In the genomic region with DNA sequence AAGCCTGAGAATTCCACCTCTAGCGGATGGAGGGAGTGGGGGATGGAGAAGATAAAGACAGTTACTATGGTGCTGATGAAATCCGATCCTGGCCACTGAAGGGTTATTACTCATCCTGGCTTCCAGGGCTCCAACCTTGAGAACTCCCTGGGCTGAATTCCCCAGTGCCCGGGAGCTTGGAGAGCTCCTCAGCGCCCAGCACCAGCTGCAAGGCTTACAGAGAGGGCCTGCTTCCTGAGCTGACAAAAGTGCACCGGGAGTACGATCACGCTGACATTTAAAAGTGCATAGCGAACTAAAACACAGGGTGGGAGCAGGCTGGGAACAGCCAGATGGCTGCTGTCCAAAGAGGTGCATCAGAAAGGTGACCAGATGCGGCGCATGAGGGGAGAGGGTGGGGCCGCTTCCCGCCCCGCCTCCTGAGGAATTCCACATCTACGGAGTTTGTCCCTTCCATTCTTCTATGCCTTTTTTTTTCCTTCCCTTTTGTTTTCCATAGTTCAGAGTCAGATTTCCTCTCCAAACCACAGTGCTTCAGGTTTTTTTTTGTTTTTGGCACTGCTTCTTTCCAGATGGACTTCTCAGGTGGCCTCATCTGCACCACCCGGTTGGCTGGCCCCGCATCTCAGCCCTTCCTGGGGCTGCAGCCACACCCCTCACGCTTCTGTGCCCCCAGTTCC, we compare ENCODE assay signal across 9 cellular contexts.
DNase-seq lines count a peak whose midpoint lies in the region; ATAC-seq and TF ChIP-seq lines count a peak whose summit lies in the region.
"Had no signal": no experiment of that assay in that cellular context is flagged by ENCODE, and none has a peak within 500 bp of the region (broad histone marks: within the 10 kb centered on the region; RNA-seq: fewer than 3 reads in every experiment).

No MANE protein-coding gene starts in this region.

- no peaks in the 10 kb centered on the region for H3K9me3 Mint-ChIP-seq in stimulated activated memory B cell treated with anti-CD40 and anti-IgM and Interleukin-4, amounts not matched to agents 10 μg/mL and 1 μg/mL and 100 μg/mL, for 72 hours

- no peak overlapping the region for H3K4me3 Mint-ChIP-seq in stimulated activated memory B cell treated with anti-CD40 and anti-IgM and Interleukin-4, amounts not matched to agents 10 μg/mL and 1 μg/mL and 100 μg/mL, for 72 hours

- H3K27ac ChIP-seq in iPS DF 6.9 (ENCODE audit: low read length), result peak overlapping the region; percentile 7
- H3K27ac ChIP-seq: tibial artery had no signal

- H3K4me1 ChIP-seq in BE2C (peaks cover 10% of the 10 kb centered on the region), iPS DF 6.9 (ENCODE audit: control insufficient read depth, insufficient read depth, low read length) (peaks cover 9% of the 10 kb centered on the region; the same call in 1 of the 2 replicates)
- H3K4me1 ChIP-seq: tibial artery had no signal

- no peaks in the 10 kb centered on the region for H3K9me3 ChIP-seq in BE2C
- H3K9me3 ChIP-seq in iPS DF 6.9 (ENCODE audit: control insufficient read depth, insufficient read depth, low read length), result no peaks in the 10 kb centered on the region
- H3K9me3 ChIP-seq: tibial artery had no signal

- H3K27me3 ChIP-seq in BE2C (no peaks in the 10 kb centered on the region), iPS DF 6.9 (ENCODE audit: control insufficient read depth, insufficient read depth, low read length) (no peaks in the 10 kb centered on the region)
- H3K27me3 ChIP-seq: tibial artery had no signal

- peak overlapping the region; percentile 65 for H3K27ac Mint-ChIP-seq in stimulated activated memory B cell treated with anti-CD40 and anti-IgM and Interleukin-4, amounts not matched to agents 10 μg/mL and 1 μg/mL and 100 μg/mL, for 72 hours

- POLR2A ChIA-PET in GM10248 (lab: Yijun Ruan, JAX), result no interaction called here

- H3K27me3 Mint-ChIP-seq in stimulated activated memory B cell treated with anti-CD40 and anti-IgM and Interleukin-4, amounts not matched to agents 10 μg/mL and 1 μg/mL and 100 μg/mL, for 72 hours, result peaks cover 49% of the 10 kb centered on the region

- H3K36me3 Mint-ChIP-seq in stimulated activated memory B cell treated with anti-CD40 and anti-IgM and Interleukin-4, amounts not matched to agents 10 μg/mL and 1 μg/mL and 100 μg/mL, for 72 hours, result no peaks in the 10 kb centered on the region

- no peak for ATAC-seq in stimulated activated memory B cell treated with anti-CD40 and anti-IgM and Interleukin-4, amounts not matched to agents 10 μg/mL and 1 μg/mL and 100 μg/mL, for 72 hours

- TF ChIP-seq CTCF in BE2C (IDR thresholded peaks at IDR 0.05; ENCODE audit: low read depth, low read length) (no peak), GM10248 (IDR thresholded peaks at IDR 0.05; ENCODE audit: control extremely low read depth, extremely low read depth, low read depth, missing control alignments) (no peak)

- CTCF ChIA-PET in GM10248 (lab: Yijun Ruan, JAX), result no interaction called here

- H3K4me3 ChIP-seq in BE2C (ENCODE audit: low read depth, low read length), result peak overlapping the region; percentile 40
- no peak overlapping the region; the same call in 1 of the 2 replicates for H3K4me3 ChIP-seq in iPS DF 6.9 (ENCODE audit: low read length)

- DNase-seq in BE2C (peak; percentile 79), NCI-H146 treated with DMSO at 0.1 percent for 48 hours (lab: John Stamatoyannopoulos, UW; ENCODE audit: unreplicated experiment) (peak; percentile 55), amniotic epithelial cell (ENCODE audit: low read depth) (peak; percentile 95), iPS DF 6.9 (ENCODE audit: low read depth, low spot score) (peak; percentile 82), GM10248 (ENCODE audit: extremely low spot score) (no peak), GM19240 (ENCODE audit: insufficient read length, low spot score) (no peak), inferior parietal cortex (ENCODE audit: extremely low spot score) (no peak)

- no CpG with 5 or more reads among the region's 17 CpGs for WGBS in iPS DF 6.9 (ENCODE audit: insufficient coverage, insufficient read length)

- peaks cover 30% of the 10 kb centered on the region for H3K4me1 Mint-ChIP-seq in stimulated activated memory B cell treated with anti-CD40 and anti-IgM and Interleukin-4, amounts not matched to agents 10 μg/mL and 1 μg/mL and 100 μg/mL, for 72 hours

- H3K36me3 ChIP-seq in BE2C (no peaks in the 10 kb centered on the region), iPS DF 6.9 (ENCODE audit: control insufficient read depth, insufficient read depth, low read length) (no peaks in the 10 kb centered on the region)
- H3K36me3 ChIP-seq: tibial artery had no signal

Comparison
In these comparisons a context has a peak if more than half of its experiments do, and no peak if none do; other contexts are left out.
1. DNase-seq: peak in BE2C (single experiment), NCI-H146 treated with DMSO at 0.1 percent for 48 hours (single experiment), amniotic epithelial cell (single experiment) and iPS DF 6.9 (single experiment); none in GM10248 (single experiment), GM19240 (single experiment) and inferior parietal cortex (single experiment).